ENCODE assay signal across 1 cellular context in genomic region chr19:36605101-36605838, GRCh38.
TF ChIP-seq lines count a peak whose summit lies in the region.

Gene ZNF382, plus strand, starts transcription at chr19:36605313. Its CDS starts 4,602 bp downstream, at chr19:36609915.

TF ChIP-seq in HEK293, 187 proteins besides CTCF, POLR2A, EP300 and RAD21 (continued from another document):
- TF ChIP-seq, protein P1, sequence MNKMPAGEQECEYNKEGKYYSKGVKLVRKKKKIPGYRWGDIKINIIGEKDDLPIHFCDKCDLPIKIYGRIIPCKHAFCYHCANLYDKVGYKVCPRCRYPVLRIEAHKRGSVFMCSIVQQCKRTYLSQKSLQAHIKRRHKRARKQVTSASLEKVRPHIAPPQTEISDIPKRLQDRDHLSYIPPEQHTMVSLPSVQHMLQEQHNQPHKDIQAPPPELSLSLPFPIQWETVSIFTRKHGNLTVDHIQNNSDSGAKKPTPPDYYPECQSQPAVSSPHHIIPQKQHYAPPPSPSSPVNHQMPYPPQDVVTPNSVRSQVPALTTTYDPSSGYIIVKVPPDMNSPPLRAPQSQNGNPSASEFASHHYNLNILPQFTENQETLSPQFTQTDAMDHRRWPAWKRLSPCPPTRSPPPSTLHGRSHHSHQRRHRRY (tag by site-specific recombination; IDR thresholded peaks at IDR 0.05), result no peak
- TF ChIP-seq HIC1 (tag by site-specific recombination; IDR thresholded peaks at IDR 0.05) (peak; percentile 97), OVOL3 (tag by site-specific recombination; IDR thresholded peaks at IDR 0.05) (peak; percentile 99), REPIN1 (tag by site-specific recombination; IDR thresholded peaks at IDR 0.05; ENCODE audit: low read depth) (peak; percentile 18; the same call in 1 of the 2 replicates)
